ENCODE assay signal across 37 cellular contexts in genomic region chrX:107764845-107765608, GRCh38. TPM values are rescaled to one million over a fixed set of nuclear protein-coding genes. Genes with fewer than 3 reads are reported as not detected.
"Had no signal": no experiment of that assay in that cellular context is flagged by ENCODE, and none has a peak within 500 bp of the region (broad histone marks: within the 10 kb centered on the region; RNA-seq: fewer than 3 reads in every experiment).

No MANE protein-coding gene starts in this region.

- H3K9me3 ChIP-seq: adrenal gland, esophagus muscularis mucosa, gastroesophageal sphincter, heart right ventricle had no signal

- H3K4me3 ChIP-seq: adrenal gland, esophagus muscularis mucosa, gastroesophageal sphincter, heart right ventricle had no signal

- H3K27me3 ChIP-seq: adrenal gland, brain microvascular endothelial cell, foreskin keratinocyte, gastroesophageal sphincter had no signal

- ATAC-seq: activated CD4-positive, alpha-beta T cell treated with anti-CD3 and anti-CD28 coated beads for 36 hours; activated CD4-positive, CD25-positive, alpha-beta regulatory T cell treated with anti-CD3 and anti-CD28 coated beads, Interleukin-2, amount 50 U/mL, for 24 hours; activated naive CD8-positive, alpha-beta T cell treated with anti-CD3 and anti-CD28 coated beads, Interleukin-2, amount 50 U/mL, for 24 hours; foreskin keratinocyte; gastroesophageal sphincter; heart right ventricle; T-helper 17 cell had no signal

- H3K36me3 Mint-ChIP-seq: activated naive CD8-positive, alpha-beta T cell treated with anti-CD3 and anti-CD28 coated beads for 36 hours had no signal

- H3K36me3 ChIP-seq: adrenal gland, brain microvascular endothelial cell, heart right ventricle, WERI-Rb-1 had no signal

- H3K4me1 ChIP-seq: foreskin keratinocyte had no signal

- H3K27me3 Mint-ChIP-seq: activated B cell treated with CpG ODN at 0.5 μM for 24 hours; activated CD4-positive, alpha-beta T cell treated with anti-CD3 and anti-CD28 coated beads for 36 hours; activated CD4-positive, alpha-beta T cell treated with anti-CD3 and anti-CD28 coated beads, Interleukin-2, amount 10 ng/mL, durations not matched to agents 7 days and 5 days; activated naive CD4-positive, alpha-beta T cell treated with anti-CD3 and anti-CD28 coated beads, Interleukin-2, amount 50 U/mL, for 24 hours; activated naive CD8-positive, alpha-beta T cell treated with anti-CD3 and anti-CD28 coated beads for 36 hours; activated naive CD8-positive, alpha-beta T cell treated with anti-CD3 and anti-CD28 coated beads, Interleukin-2, amount 50 U/mL, for 24 hours; T-helper 17 cell had no signal

- FAIRE-seq: bronchial epithelial cell, colon had no signal

- H3K4me3 Mint-ChIP-seq: activated B cell treated with CpG ODN at 0.5 μM for 24 hours; activated CD4-positive, alpha-beta memory T cell treated with anti-CD3 and anti-CD28 coated beads, Interleukin-2, amount 10 ng/mL, durations not matched to agents 7 days and 5 days; activated CD4-positive, alpha-beta T cell treated with anti-CD3 and anti-CD28 coated beads for 36 hours; activated CD4-positive, alpha-beta T cell treated with anti-CD3 and anti-CD28 coated beads, Interleukin-2, amount 10 ng/mL, durations not matched to agents 7 days and 5 days; activated naive CD4-positive, alpha-beta T cell treated with anti-CD3 and anti-CD28 coated beads for 36 hours; activated naive CD4-positive, alpha-beta T cell treated with anti-CD3 and anti-CD28 coated beads, Interleukin-2, amount 50 U/mL, for 24 hours; activated naive CD8-positive, alpha-beta T cell treated with anti-CD3 and anti-CD28 coated beads for 36 hours; activated naive CD8-positive, alpha-beta T cell treated with anti-CD3 and anti-CD28 coated beads, Interleukin-2, amount 50 U/mL, for 24 hours; activated T-helper 1 cell treated with anti-CD3 and anti-CD28 coated beads, Interleukin-12 subunit alpha, Interleukin-12 subunit beta, Interleukin-2, Interleukin-4 antibody, amounts not matched to agents 30 ng/mL and 10 ng/mL and 1 ng/mL, durations not matched to agents 14 hours and 24 hours and 36 hours; T-helper 17 cell; T-helper 2 cell treated with Interferon-gamma antibody and Interleukin-4, amounts not matched to agents 5 μg/mL and 100 μg/mL, for 36 hours had no signal

- H3K9me3 Mint-ChIP-seq: activated B cell treated with CpG ODN at 0.5 μM for 24 hours; activated CD4-positive, alpha-beta memory T cell treated with anti-CD3 and anti-CD28 coated beads, Interleukin-2, amount 10 ng/mL, durations not matched to agents 7 days and 5 days; activated CD4-positive, alpha-beta T cell treated with anti-CD3 and anti-CD28 coated beads, Interleukin-2, amount 10 ng/mL, durations not matched to agents 7 days and 5 days; activated naive CD4-positive, alpha-beta T cell treated with anti-CD3 and anti-CD28 coated beads for 36 hours; activated naive CD4-positive, alpha-beta T cell treated with anti-CD3 and anti-CD28 coated beads, Interleukin-2, amount 50 U/mL, for 24 hours; activated naive CD8-positive, alpha-beta T cell treated with anti-CD3 and anti-CD28 coated beads for 36 hours; activated naive CD8-positive, alpha-beta T cell treated with anti-CD3 and anti-CD28 coated beads, Interleukin-2, amount 50 U/mL, for 24 hours; activated T-helper 1 cell treated with anti-CD3 and anti-CD28 coated beads, Interleukin-12 subunit alpha, Interleukin-12 subunit beta, Interleukin-2, Interleukin-4 antibody, amounts not matched to agents 30 ng/mL and 10 ng/mL and 1 ng/mL, durations not matched to agents 14 hours and 24 hours and 36 hours; activated T-helper 2 cell treated with anti-CD3 and anti-CD28 coated beads, Interferon-gamma antibody, Interleukin-2, Interleukin-4, amounts not matched to agents 10 μg/mL and 5 μg/mL and 100 μg/mL, durations not matched to agents 14 hours and 24 hours and 36 hours; T-helper 2 cell treated with Interferon-gamma antibody and Interleukin-4, amounts not matched to agents 5 μg/mL and 100 μg/mL, for 36 hours had no signal

- H3K27ac ChIP-seq: brain microvascular endothelial cell, esophagus muscularis mucosa, foreskin keratinocyte, gastroesophageal sphincter, heart right ventricle, WERI-Rb-1 had no signal

- DNase-seq: activated B cell treated with CpG ODN at 0.5 μM for 24 hours; activated CD4-positive, alpha-beta memory T cell treated with anti-CD3 and anti-CD28 coated beads, Interleukin-2, amount 10 ng/mL, durations not matched to agents 7 days and 5 days; activated CD4-positive, alpha-beta T cell treated with anti-CD3 and anti-CD28 coated beads for 36 hours; activated CD4-positive, alpha-beta T cell treated with anti-CD3 and anti-CD28 coated beads, Interleukin-2, amount 10 ng/mL, durations not matched to agents 7 days and 5 days; activated CD4-positive, alpha-beta T cell treated with anti-CD3 and anti-CD28 coated beads, Interleukin-2, amount 50 U/mL, for 4 hours; activated effector memory CD4-positive, alpha-beta T cell treated with anti-CD3 and anti-CD28 coated beads, Interleukin-2, amount 50 U/mL, for 16 hours; activated naive CD4-positive, alpha-beta T cell treated with anti-CD3 and anti-CD28 coated beads for 36 hours; activated naive CD8-positive, alpha-beta T cell treated with anti-CD3 and anti-CD28 coated beads for 36 hours; activated naive CD8-positive, alpha-beta T cell treated with anti-CD3 and anti-CD28 coated beads, Interleukin-2, amount 50 U/mL, for 24 hours; activated T-cell treated with anti-CD3 and anti-CD28 coated beads, Interleukin-2, amount 50 U/mL, for 1 hour; activated T-cell treated with anti-CD3 and anti-CD28 coated beads, Interleukin-2, amount 50 U/mL, for 48 hours; adrenal gland; amygdala; aorta; brain microvascular endothelial cell; cortex of kidney; dermis blood vessel endothelial cell; effector CD8-positive, alpha-beta T cell; erythroblast; foreskin keratinocyte; heart right ventricle; T-helper 1 cell; T-helper 17 cell; T1000; WERI-Rb-1 had no signal

- H3K4me1 Mint-ChIP-seq: activated B cell treated with CpG ODN at 0.5 μM for 24 hours; activated CD4-positive, alpha-beta memory T cell treated with anti-CD3 and anti-CD28 coated beads, Interleukin-2, amount 10 ng/mL, durations not matched to agents 7 days and 5 days; activated CD4-positive, alpha-beta T cell treated with anti-CD3 and anti-CD28 coated beads, Interleukin-2, amount 10 ng/mL, durations not matched to agents 7 days and 5 days; activated naive CD4-positive, alpha-beta T cell treated with anti-CD3 and anti-CD28 coated beads, Interleukin-2, amount 50 U/mL, for 24 hours; activated naive CD8-positive, alpha-beta T cell treated with anti-CD3 and anti-CD28 coated beads, Interleukin-2, amount 50 U/mL, for 24 hours had no signal

- H3K27ac Mint-ChIP-seq: activated B cell treated with CpG ODN at 0.5 μM for 24 hours; activated CD4-positive, alpha-beta memory T cell treated with anti-CD3 and anti-CD28 coated beads, Interleukin-2, amount 10 ng/mL, durations not matched to agents 7 days and 5 days; activated CD4-positive, alpha-beta T cell treated with anti-CD3 and anti-CD28 coated beads for 36 hours; activated CD4-positive, alpha-beta T cell treated with anti-CD3 and anti-CD28 coated beads, Interleukin-2, amount 10 ng/mL, durations not matched to agents 7 days and 5 days; activated naive CD4-positive, alpha-beta T cell treated with anti-CD3 and anti-CD28 coated beads for 36 hours; activated naive CD4-positive, alpha-beta T cell treated with anti-CD3 and anti-CD28 coated beads, Interleukin-2, amount 50 U/mL, for 24 hours; activated naive CD8-positive, alpha-beta T cell treated with anti-CD3 and anti-CD28 coated beads for 36 hours; activated naive CD8-positive, alpha-beta T cell treated with anti-CD3 and anti-CD28 coated beads, Interleukin-2, amount 50 U/mL, for 24 hours; activated T-helper 1 cell treated with anti-CD3 and anti-CD28 coated beads, Interleukin-12 subunit alpha, Interleukin-12 subunit beta, Interleukin-2, Interleukin-4 antibody, amounts not matched to agents 30 ng/mL and 10 ng/mL and 1 ng/mL, durations not matched to agents 14 hours and 24 hours and 36 hours; activated T-helper 2 cell treated with anti-CD3 and anti-CD28 coated beads, Interferon-gamma antibody, Interleukin-2, Interleukin-4, amounts not matched to agents 10 μg/mL and 5 μg/mL and 100 μg/mL, durations not matched to agents 14 hours and 24 hours and 36 hours; T-helper 17 cell; T-helper 2 cell treated with Interferon-gamma antibody and Interleukin-4, amounts not matched to agents 5 μg/mL and 100 μg/mL, for 36 hours had no signal

RNA-seq across cellular contexts. Expression of gene NCBP2L, which starts 12.5 kb away (rescaled TPM):
- total RNA-seq: activated B cell treated with CpG ODN at 0.5 μM for 24 hours; activated CD4-positive, alpha-beta memory T cell treated with anti-CD3 and anti-CD28 coated beads, Interleukin-2, amount 10 ng/mL, durations not matched to agents 7 days and 5 days; activated CD4-positive, alpha-beta T cell treated with anti-CD3 and anti-CD28 coated beads for 36 hours; activated CD4-positive, alpha-beta T cell treated with anti-CD3 and anti-CD28 coated beads, Interleukin-2, amount 10 ng/mL, durations not matched to agents 7 days and 5 days; activated naive CD4-positive, alpha-beta T cell treated with anti-CD3 and anti-CD28 coated beads for 36 hours; activated naive CD8-positive, alpha-beta T cell treated with anti-CD3 and anti-CD28 coated beads for 36 hours; activated T-helper 1 cell treated with anti-CD3 and anti-CD28 coated beads, Interleukin-12 subunit alpha, Interleukin-12 subunit beta, Interleukin-2, Interleukin-4 antibody, amounts not matched to agents 30 ng/mL and 10 ng/mL and 1 ng/mL, durations not matched to agents 14 hours and 24 hours and 36 hours; activated T-helper 2 cell treated with anti-CD3 and anti-CD28 coated beads, Interferon-gamma antibody, Interleukin-2, Interleukin-4, amounts not matched to agents 10 μg/mL and 5 μg/mL and 100 μg/mL, durations not matched to agents 14 hours and 24 hours and 36 hours; aorta; bronchial epithelial cell; cardiac septum; chondrocyte; dermis blood vessel endothelial cell; esophagus muscularis mucosa; foreskin keratinocyte; glomerular endothelial cell had no signal
- polyA plus RNA-seq: aorta, foreskin keratinocyte had no signal
